In genomic region chr7:22127835-22128527, GRCh38 we compare ENCODE assay signal across 38 cellular contexts.
DNase-seq lines count a peak whose midpoint lies in the region; ATAC-seq, FAIRE-seq and TF ChIP-seq lines count a peak whose summit lies in the region.
"Had no signal": no experiment of that assay in that cellular context is flagged by ENCODE, and none has a peak within 500 bp of the region (broad histone marks: within the 10 kb centered on the region; RNA-seq: fewer than 3 reads in every experiment).

No MANE protein-coding gene starts in this region.

- H3K9me1 ChIP-seq in keratinocyte (ENCODE audit: control insufficient read depth, extremely low read depth, insufficient read depth, low read length) = no peaks in the 10 kb centered on the region

- H3K4me3 ChIP-seq in right atrium auricular region (no peak overlapping the region), cardiac fibroblast (replicated peaks in 1 of 2; ENCODE audit: low read depth in 2 of 2, low read length in 2 of 2) (no peak overlapping the region), keratinocyte (ENCODE audit: control insufficient read depth in 2 of 3, extremely low read depth in 1 of 3, insufficient read depth in 2 of 3, low read depth in 1 of 3, low read length in 3 of 3) (no peak overlapping the region), foreskin fibroblast (ENCODE audit: low read depth in 1 of 2, low read length in 2 of 2) (no peak overlapping the region)
- H3K4me3 ChIP-seq: A549, cardiac muscle cell, colonic mucosa, K562, testis had no signal

- intact Hi-C loops in Right ventricle myocardium superior (cut with DNase I) = no loop called here

- no peak overlapping the region for H3K9ac ChIP-seq in keratinocyte (ENCODE audit: control insufficient read depth, extremely low read depth, insufficient read depth, low read length)

- FAIRE-seq in keratinocyte (lab: Jason Lieb, UNC) = peak; percentile 17
- FAIRE-seq: A549, H1, HTR-8/SVneo, K562, small intestine, urothelium cell line had no signal

- no peaks in the 10 kb centered on the region for H4K20me1 ChIP-seq in keratinocyte (ENCODE audit: control insufficient read depth, extremely low read depth, insufficient read depth, low read length)

- TF ChIP-seq CTCF in right atrium auricular region (IDR thresholded peaks at IDR 0.05) = no peak
- TF ChIP-seq CTCF in cardiac fibroblast (IDR thresholded peaks at IDR 0.05; ENCODE audit: low read depth, low read length) = no peak
- TF ChIP-seq CTCF in keratinocyte (optimal IDR thresholded peaks at IDR 0.05 in 1 of 3, IDR thresholded peaks at IDR 0.05 in 1 of 3, conservative IDR thresholded peaks at IDR 0.05 in 1 of 3; ENCODE audit: extremely low read depth in 1 of 3, insufficient read depth in 2 of 3, low read length in 3 of 3) = no peak
- TF ChIP-seq CTCF in foreskin fibroblast (IDR thresholded peaks at IDR 0.05; ENCODE audit: low read depth, low read length) = no peak

- H3K4me1 ChIP-seq in right atrium auricular region (peaks cover 0 to 5% of the 10 kb centered on the region in 2 donors), keratinocyte (ENCODE audit: control insufficient read depth, extremely low read depth, insufficient read depth, low read length) (peaks cover 8% of the 10 kb centered on the region)
- H3K4me1 ChIP-seq: A549, colonic mucosa, testis had no signal

- no peak overlapping the region for H2AFZ ChIP-seq in keratinocyte (ENCODE audit: control insufficient read depth, low read length)

- no peaks in the 10 kb centered on the region for H3K9me3 ChIP-seq in right atrium auricular region
- H3K9me3 ChIP-seq in keratinocyte (ENCODE audit: control insufficient read depth, low read depth, low read length) = no peaks in the 10 kb centered on the region
- H3K9me3 ChIP-seq: A549, colonic mucosa, testis had no signal

- no peak for ATAC-seq in Right ventricle myocardium superior (ENCODE audit: poor library complexity)
- ATAC-seq: A549; activated T-helper 17 cell treated with anti-CD3 and anti-CD28 coated beads, Interleukin-2, amount 50 U/mL, for 72 hours; effector memory CD8-positive, alpha-beta T cell; esophagus mucosa; K562; left colon; PC-3; Right ventricle myocardium inferior had no signal

- dilution Hi-C loops in keratinocyte (cut with MboI; ENCODE audit: extremely low pct_ligation_motif_present, low sequenced_read_pairs) = no loop called here

- H3K36me3 ChIP-seq in right atrium auricular region = peaks cover 6% of the 10 kb centered on the region
- H3K36me3 ChIP-seq in keratinocyte (ENCODE audit: control insufficient read depth in 2 of 2, extremely low read depth in 1 of 2, insufficient read depth in 2 of 2, low read length in 2 of 2) = peaks cover 0 to 1% of the 10 kb centered on the region in 2 experiments
- H3K36me3 ChIP-seq: cardiac muscle cell, colonic mucosa had no signal

- H3K79me2 ChIP-seq in keratinocyte (ENCODE audit: control insufficient read depth, insufficient read depth, low read length) = no peaks in the 10 kb centered on the region

- DNase-seq in right atrium auricular region (ENCODE audit: low spot score) (no peak), Right ventricle myocardium superior (no peak), cardiac fibroblast (ENCODE audit: low read depth in 2 of 2) (peak; percentile 34 to 74), keratinocyte (ENCODE audit: low read depth, low spot score) (no peak), DMS 273 treated with DMSO at 0.1 percent for 48 hours (lab: John Stamatoyannopoulos, UW) (no peak), foreskin fibroblast (no peak), NCI-H128 (lab: John Stamatoyannopoulos, UW; ENCODE audit: unreplicated experiment) (no peak), NCI-H526 (lab: John Stamatoyannopoulos, UW) (no peak)
- DNase-seq: activated CD4-positive, alpha-beta T cell treated with anti-CD3 and anti-CD28 coated beads for 48 hours; activated naive CD4-positive, alpha-beta T cell treated with anti-CD3 and anti-CD28 coated beads, Interleukin-2, amount 10 ng/mL, durations not matched to agents 7 days and 5 days; AML-193; amniotic stem cell; CD4-positive, alpha-beta T cell; colonic mucosa; effector memory CD8-positive, alpha-beta T cell; foreskin melanocyte; HFFc6; hypothalamus; left colon; NCI-H1092 treated with DMSO at 0.1 percent for 48 hours; NCI-H1930; NCI-H524 treated with DMSO at 0.1 percent for 48 hours; nephron progenitor cell; PC-3; retina; small intestine; stimulated activated naive CD4-positive, alpha-beta T cell treated with Interleukin-2 at 50 U/mL for 16 hours; T-helper 9 cell; testis had no signal

- H3K27me3 ChIP-seq in right atrium auricular region (no peaks in the 10 kb centered on the region), keratinocyte (ENCODE audit: control insufficient read depth, extremely low read depth, insufficient read depth, low read length) (no peaks in the 10 kb centered on the region)
- H3K27me3 ChIP-seq: cardiac muscle cell, colonic mucosa, testis had no signal

- no peak overlapping the region for H3K4me2 ChIP-seq in keratinocyte (ENCODE audit: control insufficient read depth, extremely low read depth, insufficient read depth, low read depth, low read length)
- H3K4me2 ChIP-seq: A549 had no signal

- peak overlapping the region; percentile 32 for H3K27ac ChIP-seq in right atrium auricular region
- no peak overlapping the region for H3K27ac ChIP-seq in keratinocyte (ENCODE audit: control insufficient read depth, insufficient read depth, low read length)
- H3K27ac ChIP-seq: A549, cardiac muscle cell, colonic mucosa, testis had no signal

Comparison
In these comparisons a context has a peak if more than half of its experiments do, and no peak if none do; other contexts are left out.
1. DNase-seq: peak in cardiac fibroblast (2 of 2); none in right atrium auricular region (single experiment), Right ventricle myocardium superior (single experiment), keratinocyte (single experiment), DMS 273 treated with DMSO at 0.1 percent for 48 hours (single experiment), foreskin fibroblast (0 of 2), NCI-H128 (single experiment) and NCI-H526 (0 of 2).